Comparison of ENCODE assay signal across 1 cellular context in genomic region chr19:13817018-13817614, GRCh38.
TF ChIP-seq lines count a peak whose summit lies in the region.

No MANE protein-coding gene starts in this region.

TF ChIP-seq in K562, 482 proteins besides CTCF, POLR2A, EP300 and RAD21 (continues in another document):
- TF ChIP-seq CHD2 (IDR thresholded peaks at IDR 0.05; ENCODE audit: low read depth, low read length) (no peak), ZKSCAN8 (CRISPR knock-in tag; IDR thresholded peaks at IDR 0.05) (no peak), CBX1 (IDR thresholded peaks at IDR 0.05; ENCODE audit: low read depth) (no peak), HMGN3 (IDR thresholded peaks at IDR 0.05; ENCODE audit: borderline replicate concordance, extremely low read depth, insufficient read length, low read depth, low read length) (peak; percentile 14), ZC3H11A (IDR thresholded peaks at IDR 0.05; ENCODE audit: low read depth, low read length) (no peak), RBM22 (IDR thresholded peaks at IDR 0.05; ENCODE audit: low read depth, low read length, poor library complexity, severe bottlenecking) (no peak), ILF3 (IDR thresholded peaks at IDR 0.05; ENCODE audit: borderline replicate concordance) (no peak), ZNF24 (IDR thresholded peaks at IDR 0.05) (no peak), NRF1 (conservative IDR thresholded peaks at IDR 0.05 in 1 of 2, IDR thresholded peaks at IDR 0.05 in 1 of 2) (0 out of 4 replicates have a peak, but pooled peaks of 1 of the 2 experiments have one; percentile 22), FOS (IDR thresholded peaks at IDR 0.05; ENCODE audit: extremely low read depth, insufficient read length) (peak; percentile 58), MBD2 (IDR thresholded peaks at IDR 0.05; ENCODE audit: borderline replicate concordance, low read depth) (peak; percentile 66), RFX5 (IDR thresholded peaks at IDR 0.05; ENCODE audit: low read depth, low read length) (no peak), TRIM25 (IDR thresholded peaks at IDR 0.05; ENCODE audit: borderline replicate concordance) (no peak), CHD7 (IDR thresholded peaks at IDR 0.05; ENCODE audit: low read depth, low read length) (no peak), HES1 (IDR thresholded peaks at IDR 0.05; ENCODE audit: low read depth) (no peak), BRCA1 (IDR thresholded peaks at IDR 0.05) (no peak), BRCA1 (CRISPR knock-in tag; IDR thresholded peaks at IDR 0.05) (no peak), FOXK2 (conservative IDR thresholded peaks at IDR 0.05 in 1 of 2, IDR thresholded peaks at IDR 0.05 in 1 of 2; ENCODE audit: low read depth in 2 of 2) (no peak), RBM34 (IDR thresholded peaks at IDR 0.05; ENCODE audit: borderline replicate concordance, insufficient read depth, low read length) (no peak), ZNF764 (CRISPR knock-in tag; IDR thresholded peaks at IDR 0.05; ENCODE audit: low read depth) (no peak), MAZ (CRISPR knock-in tag; conservative IDR thresholded peaks at IDR 0.05 in 1 of 2, IDR thresholded peaks at IDR 0.05 in 1 of 2) (peak in 1 of 2 experiments; percentile 37; a peak in 1 of 4 replicates), EP400 (IDR thresholded peaks at IDR 0.05) (no peak), PCBP2 (IDR thresholded peaks at IDR 0.05; ENCODE audit: low read depth, low read length, poor library complexity, severe bottlenecking) (no peak), FOXO4 (CRISPR knock-in tag; IDR thresholded peaks at IDR 0.05) (no peak), CREM (IDR thresholded peaks at IDR 0.05; ENCODE audit: low read depth) (no peak), POLR2G (IDR thresholded peaks at IDR 0.05; ENCODE audit: low read depth, low read length) (no peak), AFF1 (IDR thresholded peaks at IDR 0.05; ENCODE audit: low read depth in 1 of 2, partially characterized antibody in 2 of 2) (no peak), NFATC3 (IDR thresholded peaks at IDR 0.05) (no peak), POU5F1 (IDR thresholded peaks at IDR 0.05; ENCODE audit: borderline replicate concordance, low read depth, low read length, partially characterized antibody) (no peak), DNMT1 (IDR thresholded peaks at IDR 0.05) (no peak)
- TF ChIP-seq, protein P1, sequence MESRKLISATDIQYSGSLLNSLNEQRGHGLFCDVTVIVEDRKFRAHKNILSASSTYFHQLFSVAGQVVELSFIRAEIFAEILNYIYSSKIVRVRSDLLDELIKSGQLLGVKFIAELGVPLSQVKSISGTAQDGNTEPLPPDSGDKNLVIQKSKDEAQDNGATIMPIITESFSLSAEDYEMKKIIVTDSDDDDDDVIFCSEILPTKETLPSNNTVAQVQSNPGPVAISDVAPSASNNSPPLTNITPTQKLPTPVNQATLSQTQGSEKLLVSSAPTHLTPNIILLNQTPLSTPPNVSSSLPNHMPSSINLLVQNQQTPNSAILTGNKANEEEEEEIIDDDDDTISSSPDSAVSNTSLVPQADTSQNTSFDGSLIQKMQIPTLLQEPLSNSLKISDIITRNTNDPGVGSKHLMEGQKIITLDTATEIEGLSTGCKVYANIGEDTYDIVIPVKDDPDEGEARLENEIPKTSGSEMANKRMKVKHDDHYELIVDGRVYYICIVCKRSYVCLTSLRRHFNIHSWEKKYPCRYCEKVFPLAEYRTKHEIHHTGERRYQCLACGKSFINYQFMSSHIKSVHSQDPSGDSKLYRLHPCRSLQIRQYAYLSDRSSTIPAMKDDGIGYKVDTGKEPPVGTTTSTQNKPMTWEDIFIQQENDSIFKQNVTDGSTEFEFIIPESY (CRISPR knock-in tag; IDR thresholded peaks at IDR 0.05): no peak
- TF ChIP-seq, protein P2, sequence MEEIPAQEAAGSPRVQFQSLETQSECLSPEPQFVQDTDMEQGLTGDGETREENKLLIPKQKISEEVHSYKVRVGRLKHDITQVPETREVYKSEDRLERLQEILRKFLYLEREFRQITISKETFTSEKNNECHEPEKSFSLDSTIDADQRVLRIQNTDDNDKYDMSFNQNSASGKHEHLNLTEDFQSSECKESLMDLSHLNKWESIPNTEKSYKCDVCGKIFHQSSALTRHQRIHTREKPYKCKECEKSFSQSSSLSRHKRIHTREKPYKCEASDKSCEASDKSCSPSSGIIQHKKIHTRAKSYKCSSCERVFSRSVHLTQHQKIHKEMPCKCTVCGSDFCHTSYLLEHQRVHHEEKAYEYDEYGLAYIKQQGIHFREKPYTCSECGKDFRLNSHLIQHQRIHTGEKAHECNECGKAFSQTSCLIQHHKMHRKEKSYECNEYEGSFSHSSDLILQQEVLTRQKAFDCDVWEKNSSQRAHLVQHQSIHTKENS (CRISPR knock-in tag; IDR thresholded peaks at IDR 0.05): no peak
